Comparison of ENCODE assay signal across 16 cellular contexts in the genomic region with DNA sequence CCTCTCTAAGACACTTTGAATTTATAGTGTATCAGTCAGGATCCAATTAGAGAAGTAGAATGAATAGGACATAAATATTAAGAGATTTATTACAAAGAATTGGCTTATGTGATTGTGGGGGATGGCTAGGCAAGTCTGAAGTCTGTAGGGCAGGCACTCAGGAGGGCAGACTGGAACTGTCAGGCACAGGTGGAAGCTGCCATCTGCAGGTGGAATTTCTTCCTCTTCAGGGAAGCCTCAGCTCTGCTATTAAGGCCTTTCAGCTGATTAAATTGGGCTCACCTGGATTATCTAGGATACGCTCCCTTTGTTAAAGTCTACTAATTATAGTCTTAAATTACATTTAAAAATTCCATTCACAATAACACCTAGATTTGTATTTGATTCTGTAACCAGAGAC.
DNase-seq lines count a peak whose midpoint lies in the region; ATAC-seq, FAIRE-seq and TF ChIP-seq lines count a peak whose summit lies in the region.
"Had no signal": no experiment of that assay in that cellular context is flagged by ENCODE, and none has a peak within 500 bp of the region (broad histone marks: within the 10 kb centered on the region; RNA-seq: fewer than 3 reads in every experiment).

No MANE protein-coding gene starts in this region.

- H3K27ac Mint-ChIP-seq in activated naive CD8-positive, alpha-beta T cell treated with anti-CD3 and anti-CD28 coated beads, Interleukin-2, amount 50 U/mL, for 24 hours, result no peak overlapping the region

- no TSS peak for BruUV-seq in A673 (replicated peaks; lab: Mats Ljungman, UMichigan)

- CTCF ChIA-PET in A673 (lab: Charles Lee), result interaction anchor here (1.9 kb wide), 1 partner anchor 90 kb away, joined by 8 read pairs; no protein-coding TSS in a partner anchor

- H3K27me3 Mint-ChIP-seq in activated naive CD8-positive, alpha-beta T cell treated with anti-CD3 and anti-CD28 coated beads, Interleukin-2, amount 50 U/mL, for 24 hours, result peaks cover 12% of the 10 kb centered on the region

- no peak for DNase-seq in A673 (ENCODE audit: low spot score)
- no peak for DNase-seq in GM12864 (ENCODE audit: low read depth)
- peak; percentile 57 to 69 for DNase-seq in NCI-H526 (lab: John Stamatoyannopoulos, UW)
- DNase-seq in bronchial epithelial cell (ENCODE audit: low read depth), result peak; percentile 40
- no peak for DNase-seq in activated naive CD8-positive, alpha-beta T cell treated with anti-CD3 and anti-CD28 coated beads, Interleukin-2, amount 50 U/mL, for 24 hours
- DNase-seq in middle frontal gyrus (ENCODE audit: extremely low spot score, low spot score), result no peak
- DNase-seq in ureter (ENCODE audit: low spot score), result no peak
- DNase-seq: activated CD4-positive, alpha-beta T cell treated with anti-CD3 and anti-CD28 coated beads, Interleukin-2, amount 50 U/mL, for 1 hour; activated naive CD4-positive, alpha-beta T cell treated with Interleukin-2 at 50 U/mL for 16 hours; cortex of kidney; HCEC 1CT; lower lobe of right lung; posterior cingulate gyrus had no signal

- no peak overlapping the region for H3K4me3 ChIP-seq in A673 (ENCODE audit: low read depth, low read length, poor library complexity, severe bottlenecking)
- no peak overlapping the region for H3K4me3 ChIP-seq in GM12864 (ENCODE audit: low read depth, low read length)
- no peak overlapping the region for H3K4me3 ChIP-seq in bronchial epithelial cell (ENCODE audit: low read depth, low read length)
- H3K4me3 ChIP-seq: BLaER1 treated with 17β-estradiol and CSF1 and Interleukin-3, amounts not matched to agents 10 nM and 100 nM; lower lobe of right lung; SJSA1 had no signal

- POLR2A ChIA-PET in A673 (lab: Charles Lee; ENCODE audit: low non-redundant PET), result no interaction called here

- intact Hi-C loops in A673 (cut with micrococcal nuclease; ENCODE audit: unreplicated experiment), result loop anchor here (10.0 kb wide), 1 partner anchor 1122 kb away; no protein-coding TSS in a partner anchor

- H3K36me3 Mint-ChIP-seq in activated naive CD8-positive, alpha-beta T cell treated with anti-CD3 and anti-CD28 coated beads, Interleukin-2, amount 50 U/mL, for 24 hours (ENCODE audit: low read depth), result no peaks in the 10 kb centered on the region

- TF ChIP-seq CTCF in A673 (conservative IDR thresholded peaks at IDR 0.05; ENCODE audit: low read depth, low read length) (0 out of 2 replicates have a peak, but pooled peaks have one; percentile 18), GM12864 (IDR thresholded peaks at IDR 0.05; ENCODE audit: low read depth, low read length, missing control alignments) (peak; percentile 20), bronchial epithelial cell (IDR thresholded peaks at IDR 0.05; ENCODE audit: insufficient read depth, low read length, severe bottlenecking) (peak; percentile 56)

- FAIRE-seq in bronchial epithelial cell (lab: Jason Lieb, UNC), result no peak

- H3K27ac ChIP-seq in A673 (ENCODE audit: low read depth, low read length, poor library complexity, severe bottlenecking), result no peak overlapping the region
- H3K27ac ChIP-seq: BLaER1 treated with 17β-estradiol and CSF1 and Interleukin-3, amounts not matched to agents 10 nM and 100 nM; lower lobe of right lung; SJSA1 had no signal

- ATAC-seq in activated naive CD8-positive, alpha-beta T cell treated with anti-CD3 and anti-CD28 coated beads, Interleukin-2, amount 50 U/mL, for 24 hours, result no peak
- no peak for ATAC-seq in HG03520 (IDR thresholded peaks at IDR 0.05; ENCODE audit: unreplicated experiment)
- ATAC-seq: lower lobe of right lung had no signal

- H3K4me1 Mint-ChIP-seq in activated naive CD8-positive, alpha-beta T cell treated with anti-CD3 and anti-CD28 coated beads, Interleukin-2, amount 50 U/mL, for 24 hours, result no peaks in the 10 kb centered on the region

- H3K4me1 ChIP-seq in A673 (ENCODE audit: insufficient read depth, low read length, poor library complexity, severe bottlenecking), result peaks cover 11% of the 10 kb centered on the region
- H3K4me1 ChIP-seq: BLaER1 treated with 17β-estradiol and CSF1 and Interleukin-3, amounts not matched to agents 10 nM and 100 nM; lower lobe of right lung had no signal

- H3K27me3 ChIP-seq in A673 (replicated peaks; ENCODE audit: insufficient read depth, low read depth, low read length, poor library complexity) (no peaks in the 10 kb centered on the region), bronchial epithelial cell (ENCODE audit: control insufficient read depth, insufficient read depth, low read length) (no peaks in the 10 kb centered on the region)
- H3K27me3 ChIP-seq: BLaER1 treated with 17β-estradiol and CSF1 and Interleukin-3, amounts not matched to agents 10 nM and 100 nM had no signal

- H3K9me3 Mint-ChIP-seq in activated naive CD8-positive, alpha-beta T cell treated with anti-CD3 and anti-CD28 coated beads, Interleukin-2, amount 50 U/mL, for 24 hours, result no peaks in the 10 kb centered on the region

- H3K4me3 Mint-ChIP-seq in activated naive CD8-positive, alpha-beta T cell treated with anti-CD3 and anti-CD28 coated beads, Interleukin-2, amount 50 U/mL, for 24 hours, result no peak overlapping the region

- no peaks in the 10 kb centered on the region for H3K36me3 ChIP-seq in A673 (ENCODE audit: insufficient read depth, low read length, poor library complexity, severe bottlenecking)
- H3K36me3 ChIP-seq in bronchial epithelial cell (ENCODE audit: control insufficient read depth, insufficient read depth, low read length), result no peaks in the 10 kb centered on the region
- H3K36me3 ChIP-seq: BLaER1 treated with 17β-estradiol and CSF1 and Interleukin-3, amounts not matched to agents 10 nM and 100 nM; lower lobe of right lung; SJSA1 had no signal

- no peaks in the 10 kb centered on the region for H3K9me3 ChIP-seq in A673 (ENCODE audit: low read depth, low read length, poor library complexity, severe bottlenecking)
- H3K9me3 ChIP-seq: BLaER1 treated with 17β-estradiol and CSF1 and Interleukin-3, amounts not matched to agents 10 nM and 100 nM; lower lobe of right lung; SJSA1 had no signal

Comparison
In these comparisons a context has a peak if more than half of its experiments do, and no peak if none do; other contexts are left out.
1. DNase-seq: peak in NCI-H526 (2 of 2) and bronchial epithelial cell (single experiment); none in A673 (single experiment), GM12864 (single experiment), activated naive CD8-positive, alpha-beta T cell treated with anti-CD3 and anti-CD28 coated beads, Interleukin-2, amount 50 U/mL, for 24 hours (single experiment), middle frontal gyrus (single experiment) and ureter (single experiment).
2. Peak in every context shown above with its lines, with median percentiles within 50 percentile points of each other: CTCF ChIP-seq.